In the genomic region with DNA sequence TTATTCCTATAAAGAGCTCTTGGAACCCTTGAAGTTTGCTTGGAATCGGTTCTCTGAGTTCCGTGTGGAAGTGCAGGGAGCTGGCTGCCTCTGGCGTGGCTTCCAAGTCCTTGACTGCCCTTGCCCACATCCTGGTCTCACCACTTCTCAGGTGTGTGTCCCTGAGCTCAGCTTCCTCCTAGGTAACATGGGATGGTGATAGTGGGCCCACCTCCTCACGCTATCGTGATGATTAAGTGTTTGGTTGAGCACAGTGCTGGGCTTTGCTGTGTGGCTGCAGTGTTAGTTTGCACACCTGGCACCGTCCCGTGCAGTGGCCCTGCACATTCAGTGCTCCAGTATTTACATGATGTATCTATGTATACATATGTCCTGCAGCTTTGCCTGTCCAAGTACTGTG, we compare ENCODE assay signal across 21 cellular contexts.
DNase-seq lines count a peak whose midpoint lies in the region; ATAC-seq, FAIRE-seq and TF ChIP-seq lines count a peak whose summit lies in the region.
"Had no signal": no experiment of that assay in that cellular context is flagged by ENCODE, and none has a peak within 500 bp of the region (broad histone marks: within the 10 kb centered on the region; RNA-seq: fewer than 3 reads in every experiment).

No MANE protein-coding gene starts in this region.

- peak overlapping the region; percentile 46 for H2AFZ ChIP-seq in IMR-90 (replicated peaks; ENCODE audit: low read length, poor library complexity)
- H2AFZ ChIP-seq: parathyroid adenoma had no signal

- WGBS in IMR-90 (ENCODE audit: extremely low coverage in 2 of 2, insufficient read length in 1 of 2), 2 experiments: no CpG with 5 or more reads among the region's 7 CpGs
- 40 to 48% methylated on average over 7 of the region's 7 CpGs for whole genome bisulfite sequencing in esophagus, 2 donors

- no peak overlapping the region for H2BK20ac ChIP-seq in IMR-90 (ENCODE audit: low read depth, low read length)

- intact Hi-C loops in IMR-90 (cut with micrococcal nuclease): no loop called here

- H3K9ac ChIP-seq in IMR-90 (ENCODE audit: low read depth, low read length) (no peak overlapping the region), rectal smooth muscle tissue (ENCODE audit: low read length) (no peak overlapping the region)
- H3K9ac ChIP-seq: parathyroid adenoma had no signal

- BruUV-seq in IMR-90 (replicated peaks; lab: Mats Ljungman, UMichigan): no TSS peak

- no peak for TF ChIP-seq RAD21 in IMR-90 (IDR thresholded peaks at IDR 0.05; ENCODE audit: low read length)

- H3K56ac ChIP-seq in IMR-90 (ENCODE audit: extremely low read depth, insufficient read depth, low read length): no peak overlapping the region

- dilution Hi-C loops in IMR-90 (cut with HindIII; ENCODE audit: low sequenced_read_pairs, unreplicated experiment): no loop called here

- CTCF ChIA-PET in IMR-90 (lab: Yijun Ruan, JAX): no interaction called here

- no peak for FAIRE-seq in urothelium cell line (lab: Jason Lieb, UNC)
- FAIRE-seq: small intestine had no signal

- peak overlapping the region; percentile 21; the same call in 1 of the 3 replicates for H2BK15ac ChIP-seq in IMR-90 (ENCODE audit: low read depth, low read length)

- no peak overlapping the region; the same call in 1 of the 2 replicates for H3K4me2 ChIP-seq in IMR-90 (ENCODE audit: low read depth, low read length)

- H3K79me1 ChIP-seq in IMR-90 (ENCODE audit: low read depth in 1 of 2, low read length in 2 of 2): peaks cover 22 to 60% of the 10 kb centered on the region in 2 experiments

- no peak overlapping the region for H2BK5ac ChIP-seq in IMR-90 (ENCODE audit: low read depth, low read length, poor library complexity, severe bottlenecking)

- no peak overlapping the region for H3K18ac ChIP-seq in IMR-90 (ENCODE audit: low read depth, low read length)

- H3K4me3 ChIP-seq in IMR-90 (ENCODE audit: insufficient read depth, low read depth, low read length): no peak overlapping the region
- H3K4me3 ChIP-seq in esophagus (ENCODE audit: low read depth in 1 of 2, low read length in 2 of 2): no peak overlapping the region
- H3K4me3 ChIP-seq in rectal smooth muscle tissue (ENCODE audit: low read length): no peak overlapping the region
- H3K4me3 ChIP-seq: HAP-1, testis had no signal

- H3K9me3 ChIP-seq in IMR-90 (ENCODE audit: control insufficient read depth, insufficient read depth, low read length) (no peaks in the 10 kb centered on the region; the same call in 1 of the 2 replicates), esophagus (ENCODE audit: control insufficient read depth in 2 of 2, insufficient read depth in 1 of 2, low read depth in 1 of 2, low read length in 1 of 2) (no peaks in the 10 kb centered on the region)
- H3K9me3 ChIP-seq: HAP-1, testis had no signal

- no peak overlapping the region for H3K14ac ChIP-seq in IMR-90 (replicated peaks; ENCODE audit: low read depth, low read length)

- no peak overlapping the region for H4K5ac ChIP-seq in IMR-90 (ENCODE audit: low read depth, low read length)

- TF ChIP-seq CTCF in C4-2B (conservative IDR thresholded peaks at IDR 0.05) (no peak), IMR-90 (conservative IDR thresholded peaks at IDR 0.05; ENCODE audit: low read depth, low read length) (no peak)

- in situ Hi-C loops in IMR-90 (cut with MboI; ENCODE audit: low sequenced_read_pairs): no loop called here

- peaks cover 8% of the 10 kb centered on the region; the same call in 1 of the 2 replicates for H3K4me1 ChIP-seq in IMR-90 (ENCODE audit: control insufficient read depth, insufficient read depth, low read length)
- H3K4me1 ChIP-seq in esophagus (ENCODE audit: control insufficient read depth in 2 of 2, insufficient read depth in 2 of 2, low read length in 1 of 2): peaks cover 0 to 37% of the 10 kb centered on the region in 2 donors
- peaks cover 6% of the 10 kb centered on the region for H3K4me1 ChIP-seq in rectal smooth muscle tissue (ENCODE audit: control insufficient read depth, insufficient read depth, low read length)

- POLR2A ChIA-PET in IMR-90 (lab: Charles Lee; ENCODE audit: unreplicated experiment): no interaction called here

- no peak overlapping the region for H2BK120ac ChIP-seq in IMR-90 (ENCODE audit: low read depth, low read length)

- ATAC-seq in IMR-90 (ENCODE audit: low read depth) (no peak), GM21529 (IDR thresholded peaks at IDR 0.05; ENCODE audit: unreplicated experiment) (no peak), HG02852 (IDR thresholded peaks at IDR 0.05; ENCODE audit: unreplicated experiment) (no peak)
- ATAC-seq: CD8-positive, alpha-beta T cell; naive thymus-derived CD4-positive, alpha-beta T cell; T-helper 17 cell had no signal

- H4K8ac ChIP-seq in IMR-90 (ENCODE audit: low read depth in 2 of 2, low read length in 2 of 2): no peak overlapping the region; a peak in 1 of 4 replicates

- H3K23ac ChIP-seq in IMR-90 (ENCODE audit: low read depth, low read length): 0 out of 2 replicates have a peak overlapping the region, but pooled peaks have one; percentile 2

- no peak overlapping the region for H4K91ac ChIP-seq in IMR-90 (ENCODE audit: insufficient read depth, low read depth, low read length)

- H3K36me3 ChIP-seq in IMR-90 (ENCODE audit: control insufficient read depth, insufficient read depth, low read length) (no peaks in the 10 kb centered on the region; the same call in 1 of the 2 replicates), esophagus (ENCODE audit: control insufficient read depth in 2 of 2, insufficient read depth in 2 of 2, low read length in 1 of 2) (no peaks in the 10 kb centered on the region), rectal smooth muscle tissue (ENCODE audit: control insufficient read depth, insufficient read depth, low read length) (no peaks in the 10 kb centered on the region)
- H3K36me3 ChIP-seq: HAP-1 had no signal

- no peaks in the 10 kb centered on the region for H3K27me3 ChIP-seq in IMR-90 (ENCODE audit: control insufficient read depth, insufficient read depth, low read length)
- H3K27me3 ChIP-seq in esophagus (ENCODE audit: control insufficient read depth in 1 of 2, insufficient read depth in 2 of 2, low read length in 2 of 2): no peaks in the 10 kb centered on the region
- no peaks in the 10 kb centered on the region for H3K27me3 ChIP-seq in rectal smooth muscle tissue (ENCODE audit: control insufficient read depth, insufficient read depth, low read length)
- H3K27me3 ChIP-seq: testis had no signal

- no peak for DNase-seq in IMR-90
- DNase-seq in urothelium cell line (ENCODE audit: low spot score): no peak
- DNase-seq in DMS79 (lab: John Stamatoyannopoulos, UW): no peak
- DNase-seq: activated CD4-positive, alpha-beta memory T cell treated with anti-CD3 and anti-CD28 coated beads, Interleukin-2, amount 10 ng/mL, durations not matched to agents 7 days and 5 days; activated naive CD4-positive, alpha-beta T cell treated with anti-CD3 and anti-CD28 coated beads, Interleukin-2, amount 10 ng/mL, durations not matched to agents 7 days and 5 days; activated T-cell treated with anti-CD3 and anti-CD28 coated beads, Interleukin-2, amount 50 U/mL, for 24 hours; CD8-positive, alpha-beta T cell; naive thymus-derived CD4-positive, alpha-beta T cell; NCI-H69; OCI-M1; small intestine; stimulated activated CD4-positive, alpha-beta T cell treated with anti-CD3 and anti-CD28 coated beads, Interleukin-4, amount 100 ng/mL, for 4 hours; T-helper 17 cell; testis had no signal

- H3K4ac ChIP-seq in IMR-90 (ENCODE audit: low read depth, low read length): no peak overlapping the region

- peaks cover 16% of the 10 kb centered on the region for H3K9me1 ChIP-seq in IMR-90 (ENCODE audit: insufficient read depth, low read length)

- no peak overlapping the region for H2AK5ac ChIP-seq in IMR-90 (ENCODE audit: low read depth, low read length)

- H2AK9ac ChIP-seq in IMR-90 (replicated peaks; ENCODE audit: low read depth, low read length, poor library complexity): peak overlapping the region; percentile 33

- TF ChIP-seq POLR2A in IMR-90 (IDR thresholded peaks at IDR 0.05; ENCODE audit: low read depth, low read length): no peak

- peaks cover 55% of the 10 kb centered on the region for H4K20me1 ChIP-seq in IMR-90 (ENCODE audit: insufficient read depth, low read length)

- peak overlapping the region; percentile 75 for H3K27ac ChIP-seq in C4-2B
- H3K27ac ChIP-seq in IMR-90 (ENCODE audit: insufficient read depth, low read length): peak overlapping the region; percentile 58; the same call in 1 of the 2 replicates
- peak overlapping the region; percentile 16 to 24 for H3K27ac ChIP-seq in esophagus (ENCODE audit: low read depth in 2 of 2, low read length in 1 of 2)
- H3K27ac ChIP-seq in rectal smooth muscle tissue (ENCODE audit: low read depth, low read length): peak overlapping the region; percentile 8
- H3K27ac ChIP-seq: parathyroid adenoma had no signal

TF ChIP-seq in IMR-90, 13 proteins besides CTCF, POLR2A, EP300 and RAD21:
- no peak for TF ChIP-seq SMC3 (IDR thresholded peaks at IDR 0.05; ENCODE audit: low read depth, low read length)
- no peak for TF ChIP-seq NFE2L2 (IDR thresholded peaks at IDR 0.05; ENCODE audit: low read depth, low read length)
- no peak for TF ChIP-seq CEBPB (IDR thresholded peaks at IDR 0.05; ENCODE audit: low read depth, low read length)
- no peak for TF ChIP-seq MAZ (IDR thresholded peaks at IDR 0.05; ENCODE audit: borderline replicate concordance, low read depth, low read length)
- TF ChIP-seq MAFK (IDR thresholded peaks at IDR 0.05; ENCODE audit: low read depth, low read length): no peak
- TF ChIP-seq CHD1 (IDR thresholded peaks at IDR 0.05; ENCODE audit: low read depth, low read length): no peak
- TF ChIP-seq, protein P1, sequence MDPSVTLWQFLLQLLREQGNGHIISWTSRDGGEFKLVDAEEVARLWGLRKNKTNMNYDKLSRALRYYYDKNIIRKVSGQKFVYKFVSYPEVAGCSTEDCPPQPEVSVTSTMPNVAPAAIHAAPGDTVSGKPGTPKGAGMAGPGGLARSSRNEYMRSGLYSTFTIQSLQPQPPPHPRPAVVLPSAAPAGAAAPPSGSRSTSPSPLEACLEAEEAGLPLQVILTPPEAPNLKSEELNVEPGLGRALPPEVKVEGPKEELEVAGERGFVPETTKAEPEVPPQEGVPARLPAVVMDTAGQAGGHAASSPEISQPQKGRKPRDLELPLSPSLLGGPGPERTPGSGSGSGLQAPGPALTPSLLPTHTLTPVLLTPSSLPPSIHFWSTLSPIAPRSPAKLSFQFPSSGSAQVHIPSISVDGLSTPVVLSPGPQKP (IDR thresholded peaks at IDR 0.05; ENCODE audit: borderline replicate concordance, low read depth, low read length): no peak
- TF ChIP-seq RCOR1 (IDR thresholded peaks at IDR 0.05; ENCODE audit: insufficient replicate concordance, low read length): no peak
TF ChIP-seq in IMR-90: peak in this region for 0.

Comparison
In these comparisons a context has a peak if more than half of its experiments do, and no peak if none do; other contexts are left out.
1. H3K27ac ChIP-seq: peak in every context shown above with its lines; median percentile 75 in C4-2B; 58 in IMR-90; 20 in esophagus; 8 in rectal smooth muscle tissue.